8 cellular contexts compared by ENCODE assay signal in the genomic region with DNA sequence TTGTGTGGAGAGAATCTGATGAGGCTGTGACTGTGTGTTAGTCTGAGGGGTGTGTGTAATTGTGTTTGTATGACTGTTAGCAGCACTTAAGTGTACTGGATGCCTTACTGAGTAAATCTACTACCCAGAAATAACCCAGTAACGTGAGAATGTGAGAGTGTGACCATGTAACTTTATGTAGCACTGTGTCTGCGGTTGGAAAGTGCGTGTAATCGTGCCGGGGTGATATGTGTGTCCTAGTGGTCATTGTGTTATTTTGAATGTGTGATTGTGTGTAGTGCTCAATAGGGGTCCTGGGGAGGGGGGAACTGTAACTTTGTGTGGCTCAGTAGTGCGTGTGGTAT. TPM values are rescaled to one million over a fixed set of nuclear protein-coding genes. Genes with fewer than 3 reads are reported as not detected.
DNase-seq lines count a peak whose midpoint lies in the region; ATAC-seq and TF ChIP-seq lines count a peak whose summit lies in the region.

No MANE protein-coding gene starts in this region.

- H3K9me3 ChIP-seq in PC-9 (ENCODE audit: insufficient read depth, low read depth): peaks cover 20% of the 10 kb centered on the region; the same call in 1 of the 2 replicates
- H3K9me3 ChIP-seq in endocrine pancreas (ENCODE audit: control insufficient read depth, low read length): no peaks in the 10 kb centered on the region

- CTCF ChIA-PET in PC-9 (lab: Charles Lee): no interaction called here

- H3K4me3 Mint-ChIP-seq in natural killer cell treated with Interleukin-12 subunit alpha and Interleukin-12 subunit beta and Interleukin-15 and Interleukin-18, amount 100 ng/mL, for 72 hours: peak overlapping the region; percentile 98

- H3K27ac Mint-ChIP-seq in natural killer cell treated with Interleukin-12 subunit alpha and Interleukin-12 subunit beta and Interleukin-15 and Interleukin-18, amount 100 ng/mL, for 72 hours: peak overlapping the region; percentile 87 to 92

- DNase-seq in GM04504 (ENCODE audit: low read depth) (peak; percentile 8), PC-9 (no peak), hippocampal formation (lab: John Stamatoyannopoulos, UW) (no peak), NCI-H345 treated with DMSO at 0.1 percent for 48 hours (lab: John Stamatoyannopoulos, UW; ENCODE audit: unreplicated experiment) (no peak), NCI-H2107 (lab: John Stamatoyannopoulos, UW) (no peak)
- no peak for DNase-seq in natural killer cell treated with Interleukin-12 subunit alpha and Interleukin-12 subunit beta and Interleukin-15 and Interleukin-18, amount 100 ng/mL, for 72 hours (ENCODE audit: low spot score)

- H3K4me1 ChIP-seq in PC-9 (replicated peaks; ENCODE audit: insufficient read depth): no peaks in the 10 kb centered on the region; the same call in 1 of the 2 replicates
- peaks cover 4% of the 10 kb centered on the region for H3K4me1 ChIP-seq in endocrine pancreas (ENCODE audit: control insufficient read depth, insufficient read depth, low read length)

- no peak overlapping the region for H3K27ac ChIP-seq in PC-9

- ATAC-seq in natural killer cell treated with Interleukin-12 subunit alpha and Interleukin-12 subunit beta and Interleukin-15 and Interleukin-18, amount 100 ng/mL, for 72 hours: peak in 1 of 2 donors; percentile 39
- no peak for ATAC-seq in GM18498 (IDR thresholded peaks at IDR 0.05; ENCODE audit: unreplicated experiment)

- no peaks in the 10 kb centered on the region for H4K20me1 ChIP-seq in PC-9 (ENCODE audit: insufficient read depth)

- H3F3A ChIP-seq in PC-9 (ENCODE audit: insufficient read depth, low read depth): no peaks in the 10 kb centered on the region

- TSS peak; percentile 42 for BruUV-seq in PC-9 (replicated peaks; lab: Mats Ljungman, UMichigan)

- no peak for TF ChIP-seq CTCF in PC-9 (conservative IDR thresholded peaks at IDR 0.05)

- no peaks in the 10 kb centered on the region for H3K9me2 ChIP-seq in PC-9 (ENCODE audit: insufficient read depth)

- peak overlapping the region; percentile 66 for H3K9ac ChIP-seq in endocrine pancreas (ENCODE audit: control insufficient read depth, insufficient read depth, low read length)

- H3K9me3 Mint-ChIP-seq in natural killer cell treated with Interleukin-12 subunit alpha and Interleukin-12 subunit beta and Interleukin-15 and Interleukin-18, amount 100 ng/mL, for 72 hours: peaks cover 5% of the 10 kb centered on the region

- H3K79me2 ChIP-seq in PC-9 (ENCODE audit: low read depth): peaks cover 17% of the 10 kb centered on the region

- peak overlapping the region; percentile 87 for H3K4me2 ChIP-seq in PC-9

- H3K4me3 ChIP-seq in PC-9 (peak overlapping the region; percentile 88), endocrine pancreas (ENCODE audit: control insufficient read depth, insufficient read depth, low read length) (peak overlapping the region; percentile 95)

- peaks cover 30% of the 10 kb centered on the region for H3K36me3 Mint-ChIP-seq in natural killer cell treated with Interleukin-12 subunit alpha and Interleukin-12 subunit beta and Interleukin-15 and Interleukin-18, amount 100 ng/mL, for 72 hours

- H3K27me3 Mint-ChIP-seq in natural killer cell treated with Interleukin-12 subunit alpha and Interleukin-12 subunit beta and Interleukin-15 and Interleukin-18, amount 100 ng/mL, for 72 hours: no peaks in the 10 kb centered on the region

- H3K36me3 ChIP-seq in PC-9 (ENCODE audit: low read depth) (peaks cover 30% of the 10 kb centered on the region), endocrine pancreas (ENCODE audit: control insufficient read depth, insufficient read depth, low read length) (no peaks in the 10 kb centered on the region)

- peaks cover 24 to 26% of the 10 kb centered on the region in 2 donors for H3K4me1 Mint-ChIP-seq in natural killer cell treated with Interleukin-12 subunit alpha and Interleukin-12 subunit beta and Interleukin-15 and Interleukin-18, amount 100 ng/mL, for 72 hours (ENCODE audit: low read depth in 2 of 2)

- POLR2A ChIA-PET in PC-9 (lab: Charles Lee; ENCODE audit: unreplicated experiment): no interaction called here

- H3K27me3 ChIP-seq in PC-9 (ENCODE audit: insufficient read depth, low read depth) (no peaks in the 10 kb centered on the region), endocrine pancreas (ENCODE audit: control insufficient read depth, insufficient read depth, low read length) (no peaks in the 10 kb centered on the region)

- H2AFZ ChIP-seq in PC-9: peak overlapping the region; percentile 96

- intact Hi-C loops in PC-9 (cut with micrococcal nuclease; ENCODE audit: unreplicated experiment): loop anchor here (1.0 to 10.0 kb wide), 3 partner anchors 46 to 531 kb away; partner anchors contain the start of genes ZNF540, ZNF567, ZNF571 and ZNF585A

RNA-seq across cellular contexts. Expression of gene ZNF383, which starts 0.6 kb away (rescaled TPM):
- 6.2 and 6.5 TPM in 2 replicates for total RNA-seq in PC-9 (2021)
- 10 to 100 TPM; 12.1 to 13.4 TPM for total RNA-seq in natural killer cell treated with Interleukin-12 subunit alpha and Interleukin-12 subunit beta and Interleukin-15 and Interleukin-18, amount 100 ng/mL, for 72 hours

RNA-seq across cellular contexts. Expression of gene ZNF585B, which starts 8.2 kb away (rescaled TPM):
- total RNA-seq in PC-9 (2021): 9.9 and 11.0 TPM in 2 replicates
- 10 to 100 TPM in 1 of 2 donors, 1 to 10 TPM in 1; 5.8 to 17.4 TPM for total RNA-seq in natural killer cell treated with Interleukin-12 subunit alpha and Interleukin-12 subunit beta and Interleukin-15 and Interleukin-18, amount 100 ng/mL, for 72 hours

RNA-seq across cellular contexts. Expression of gene ZNF585A, which starts 46.1 kb away (rescaled TPM):
- 9.9 and 13.8 TPM in 2 replicates for total RNA-seq in PC-9 (2021)
- 10 to 100 TPM in 1 of 2 donors, 1 to 10 TPM in 1; 8.1 to 13.3 TPM for total RNA-seq in natural killer cell treated with Interleukin-12 subunit alpha and Interleukin-12 subunit beta and Interleukin-15 and Interleukin-18, amount 100 ng/mL, for 72 hours
